In genomic region chr14:101088714-101089113, GRCh38 we compare ENCODE assay signal across 18 cellular contexts.
DNase-seq lines count a peak whose midpoint lies in the region; FAIRE-seq and TF ChIP-seq lines count a peak whose summit lies in the region.
"Had no signal": no experiment of that assay in that cellular context is flagged by ENCODE, and none has a peak within 500 bp of the region (broad histone marks: within the 10 kb centered on the region; RNA-seq: fewer than 3 reads in every experiment).

No MANE protein-coding gene starts in this region.

- H3K4me1 Mint-ChIP-seq in activated CD4-positive, alpha-beta memory T cell treated with anti-CD3 and anti-CD28 coated beads, Interleukin-2, amount 10 ng/mL, durations not matched to agents 7 days and 5 days, result no peaks in the 10 kb centered on the region
- H3K4me1 Mint-ChIP-seq in activated CD4-positive, alpha-beta memory T cell treated with anti-CD3 and anti-CD28 coated beads for 36 hours (ENCODE audit: low read depth), result no peaks in the 10 kb centered on the region
- no peaks in the 10 kb centered on the region for H3K4me1 Mint-ChIP-seq in activated naive CD4-positive, alpha-beta T cell treated with anti-CD3 and anti-CD28 coated beads, Interleukin-2, amount 10 ng/mL, durations not matched to agents 7 days and 5 days
- H3K4me1 Mint-ChIP-seq: B cell, H9 had no signal

- no peaks in the 10 kb centered on the region for H3K36me3 Mint-ChIP-seq in activated CD4-positive, alpha-beta memory T cell treated with anti-CD3 and anti-CD28 coated beads, Interleukin-2, amount 10 ng/mL, durations not matched to agents 7 days and 5 days (ENCODE audit: low read depth)
- no peaks in the 10 kb centered on the region for H3K36me3 Mint-ChIP-seq in activated CD4-positive, alpha-beta memory T cell treated with anti-CD3 and anti-CD28 coated beads for 36 hours
- no peaks in the 10 kb centered on the region for H3K36me3 Mint-ChIP-seq in activated naive CD4-positive, alpha-beta T cell treated with anti-CD3 and anti-CD28 coated beads, Interleukin-2, amount 10 ng/mL, durations not matched to agents 7 days and 5 days
- H3K36me3 Mint-ChIP-seq: CD8-positive, alpha-beta T cell had no signal

- no peak overlapping the region for H3K9ac ChIP-seq in kidney (ENCODE audit: low read length in 2 of 2)
- H3K9ac ChIP-seq: BLaER1 treated with 17β-estradiol and CSF1 and Interleukin-3, amounts not matched to agents 10 nM and 100 nM had no signal

- no peaks in the 10 kb centered on the region for H3K36me3 ChIP-seq in kidney (ENCODE audit: control insufficient read depth in 1 of 2, insufficient read depth in 2 of 2, low read length in 2 of 2)
- H3K36me3 ChIP-seq: BLaER1 treated with 17β-estradiol and CSF1 and Interleukin-3, amounts not matched to agents 10 nM and 100 nM had no signal

- peak; percentile 10 for DNase-seq in activated CD4-positive, alpha-beta memory T cell treated with anti-CD3 and anti-CD28 coated beads, Interleukin-2, amount 10 ng/mL, durations not matched to agents 7 days and 5 days
- no peak for DNase-seq in activated CD4-positive, alpha-beta memory T cell treated with anti-CD3 and anti-CD28 coated beads for 36 hours
- DNase-seq in activated naive CD4-positive, alpha-beta T cell treated with anti-CD3 and anti-CD28 coated beads, Interleukin-2, amount 10 ng/mL, durations not matched to agents 7 days and 5 days, result peak; percentile 8
- DNase-seq in activated naive CD4-positive, alpha-beta T cell treated with Interleukin-2 at 50 U/mL for 16 hours, result no peak
- peak; percentile 15 for DNase-seq in kidney
- peak; percentile 3 for DNase-seq in stimulated activated CD8-positive, alpha-beta memory T cell treated with anti-CD3 and anti-CD28 coated beads, Interleukin-4, amount 100 ng/mL, for 48 hours
- no peak for DNase-seq in GOT3 (lab: John Stamatoyannopoulos, UW)
- DNase-seq in NCI-H1694 treated with DMSO at 0.1 percent for 48 hours (lab: John Stamatoyannopoulos, UW), result no peak
- DNase-seq: 8988T, Calu3, DMS79 treated with DMSO at 0.1 percent for 48 hours, GF-D8, H9 had no signal

- no peaks in the 10 kb centered on the region for H3K9me3 Mint-ChIP-seq in activated CD4-positive, alpha-beta memory T cell treated with anti-CD3 and anti-CD28 coated beads, Interleukin-2, amount 10 ng/mL, durations not matched to agents 7 days and 5 days
- no peaks in the 10 kb centered on the region for H3K9me3 Mint-ChIP-seq in activated CD4-positive, alpha-beta memory T cell treated with anti-CD3 and anti-CD28 coated beads for 36 hours
- no peaks in the 10 kb centered on the region for H3K9me3 Mint-ChIP-seq in activated naive CD4-positive, alpha-beta T cell treated with anti-CD3 and anti-CD28 coated beads, Interleukin-2, amount 10 ng/mL, durations not matched to agents 7 days and 5 days
- H3K9me3 Mint-ChIP-seq: H9 had no signal

- POLR2A ChIA-PET in activated CD4-positive, alpha-beta memory T cell treated with anti-CD3 and anti-CD28 coated beads, Interleukin-2, amount 10 ng/mL, durations not matched to agents 7 days and 5 days (lab: Charles Lee), result no interaction called here
- POLR2A ChIA-PET in activated CD4-positive, alpha-beta memory T cell treated with anti-CD3 and anti-CD28 coated beads for 36 hours (lab: Charles Lee), result no interaction called here

- FAIRE-seq in kidney (lab: Jason Lieb, UNC), result no peak
- FAIRE-seq: H1, HTR-8/SVneo had no signal

- intact Hi-C loops in activated CD4-positive, alpha-beta memory T cell treated with anti-CD3 and anti-CD28 coated beads for 36 hours (cut with micrococcal nuclease), result no loop called here
- intact Hi-C loops in kidney (cut with DNase I), result no loop called here

- no peaks in the 10 kb centered on the region for H3K9me3 ChIP-seq in kidney (ENCODE audit: control insufficient read depth in 1 of 2, low read length in 2 of 2)

- H3K27ac ChIP-seq in kidney (ENCODE audit: low read depth in 2 of 2, low read length in 2 of 2), result no peak overlapping the region
- H3K27ac ChIP-seq: BLaER1 treated with 17β-estradiol and CSF1 and Interleukin-3, amounts not matched to agents 10 nM and 100 nM had no signal

- no peak overlapping the region for H3K4me3 ChIP-seq in kidney (ENCODE audit: low read length in 2 of 2)
- H3K4me3 ChIP-seq: BLaER1 treated with 17β-estradiol and CSF1 and Interleukin-3, amounts not matched to agents 10 nM and 100 nM had no signal

- peaks cover 3% of the 10 kb centered on the region for H3K27me3 Mint-ChIP-seq in activated CD4-positive, alpha-beta memory T cell treated with anti-CD3 and anti-CD28 coated beads, Interleukin-2, amount 10 ng/mL, durations not matched to agents 7 days and 5 days
- peaks cover 8% of the 10 kb centered on the region for H3K27me3 Mint-ChIP-seq in activated CD4-positive, alpha-beta memory T cell treated with anti-CD3 and anti-CD28 coated beads for 36 hours
- H3K27me3 Mint-ChIP-seq in activated naive CD4-positive, alpha-beta T cell treated with anti-CD3 and anti-CD28 coated beads, Interleukin-2, amount 10 ng/mL, durations not matched to agents 7 days and 5 days, result no peaks in the 10 kb centered on the region

- H3K27ac Mint-ChIP-seq in activated CD4-positive, alpha-beta memory T cell treated with anti-CD3 and anti-CD28 coated beads, Interleukin-2, amount 10 ng/mL, durations not matched to agents 7 days and 5 days, result no peak overlapping the region
- H3K27ac Mint-ChIP-seq in activated CD4-positive, alpha-beta memory T cell treated with anti-CD3 and anti-CD28 coated beads for 36 hours, result no peak overlapping the region
- no peak overlapping the region for H3K27ac Mint-ChIP-seq in activated naive CD4-positive, alpha-beta T cell treated with anti-CD3 and anti-CD28 coated beads, Interleukin-2, amount 10 ng/mL, durations not matched to agents 7 days and 5 days
- H3K27ac Mint-ChIP-seq: B cell; CD8-positive, alpha-beta T cell; H9 had no signal

- no peak for TF ChIP-seq CTCF in kidney (IDR thresholded peaks at IDR 0.05; ENCODE audit: borderline replicate concordance, extremely low read depth, insufficient read depth)

- CTCF ChIA-PET in activated CD4-positive, alpha-beta memory T cell treated with anti-CD3 and anti-CD28 coated beads, Interleukin-2, amount 10 ng/mL, durations not matched to agents 7 days and 5 days (lab: Charles Lee), result no interaction called here
- CTCF ChIA-PET in activated CD4-positive, alpha-beta memory T cell treated with anti-CD3 and anti-CD28 coated beads for 36 hours (lab: Charles Lee), result no interaction called here
- CTCF ChIA-PET in activated naive CD4-positive, alpha-beta T cell treated with anti-CD3 and anti-CD28 coated beads, Interleukin-2, amount 10 ng/mL, durations not matched to agents 7 days and 5 days (lab: Charles Lee), result no interaction called here

- no peak overlapping the region for H3K4me3 Mint-ChIP-seq in activated CD4-positive, alpha-beta memory T cell treated with anti-CD3 and anti-CD28 coated beads, Interleukin-2, amount 10 ng/mL, durations not matched to agents 7 days and 5 days
- H3K4me3 Mint-ChIP-seq in activated CD4-positive, alpha-beta memory T cell treated with anti-CD3 and anti-CD28 coated beads for 36 hours, result no peak overlapping the region
- H3K4me3 Mint-ChIP-seq in activated naive CD4-positive, alpha-beta T cell treated with anti-CD3 and anti-CD28 coated beads, Interleukin-2, amount 10 ng/mL, durations not matched to agents 7 days and 5 days, result no peak overlapping the region
- H3K4me3 Mint-ChIP-seq: B cell; CD8-positive, alpha-beta T cell; H9 had no signal

- no peaks in the 10 kb centered on the region for H3K4me1 ChIP-seq in kidney (ENCODE audit: control insufficient read depth in 1 of 2, insufficient read depth in 1 of 2, low read depth in 1 of 2, low read length in 2 of 2)

Comparison
In these comparisons a context has a peak if more than half of its experiments do, and no peak if none do; other contexts are left out.
1. DNase-seq: peak in activated CD4-positive, alpha-beta memory T cell treated with anti-CD3 and anti-CD28 coated beads, Interleukin-2, amount 10 ng/mL, durations not matched to agents 7 days and 5 days (single experiment), activated naive CD4-positive, alpha-beta T cell treated with anti-CD3 and anti-CD28 coated beads, Interleukin-2, amount 10 ng/mL, durations not matched to agents 7 days and 5 days (single experiment), kidney (single experiment) and stimulated activated CD8-positive, alpha-beta memory T cell treated with anti-CD3 and anti-CD28 coated beads, Interleukin-4, amount 100 ng/mL, for 48 hours (single experiment); none in activated CD4-positive, alpha-beta memory T cell treated with anti-CD3 and anti-CD28 coated beads for 36 hours (single experiment), activated naive CD4-positive, alpha-beta T cell treated with Interleukin-2 at 50 U/mL for 16 hours (single experiment), GOT3 (single experiment) and NCI-H1694 treated with DMSO at 0.1 percent for 48 hours (single experiment).